8 cellular contexts compared by ENCODE assay signal in genomic region chr1:107963601-107964396, GRCh38. TPM values are rescaled to one million over a fixed set of nuclear protein-coding genes. Genes with fewer than 3 reads are reported as not detected.
DNase-seq lines count a peak whose midpoint lies in the region; ATAC-seq and TF ChIP-seq lines count a peak whose summit lies in the region.

No MANE protein-coding gene starts in this region.

- no peak for TF ChIP-seq CTCF in CD4-positive, alpha-beta T cell (IDR thresholded peaks at IDR 0.05)

- H3K4me1 Mint-ChIP-seq in CD4-positive, alpha-beta T cell (ENCODE audit: low read depth), result peaks cover 29% of the 10 kb centered on the region

- POLR2A ChIA-PET in CD4-positive, alpha-beta T cell (lab: Charles Lee), result interaction anchor here (0.6 to 1.8 kb wide), 16 partner anchors 30 to 681 kb away, joined by 3 to 7 read pairs (median 3); partner anchors contain the start of gene SLC25A24

- H3K4me3 Mint-ChIP-seq in CD4-positive, alpha-beta T cell, result peak overlapping the region; percentile 91

- CTCF ChIA-PET in CD4-positive, alpha-beta T cell (lab: Charles Lee), result interaction anchor here (0.6 to 1.3 kb wide), 3 partner anchors 14 to 182 kb away, joined by 3 to 4 read pairs (median 3); no protein-coding TSS in a partner anchor

- H3K27ac ChIP-seq in CD4-positive, alpha-beta T cell (ENCODE audit: low read depth, low read length), result peak overlapping the region; percentile 48

- H3K9me3 Mint-ChIP-seq in CD4-positive, alpha-beta T cell, result no peaks in the 10 kb centered on the region

- H3K9me3 ChIP-seq in CD4-positive, alpha-beta T cell (ENCODE audit: control insufficient read depth, low read length), result no peaks in the 10 kb centered on the region

- peak; percentile 64 for ATAC-seq in CD4-positive, alpha-beta T cell (ENCODE audit: poor library complexity)
- peak; percentile 88 for ATAC-seq in GM19452 (IDR thresholded peaks at IDR 0.05; ENCODE audit: unreplicated experiment)
- ATAC-seq in HG03521 (IDR thresholded peaks at IDR 0.05; ENCODE audit: unreplicated experiment), result peak; percentile 62
- ATAC-seq in activated CD4-positive, CD25-positive, alpha-beta regulatory T cell treated with anti-CD3 and anti-CD28 coated beads, Interleukin-2, amount 50 U/mL, for 24 hours, result peak; percentile 87 to 88

- H3K27me3 ChIP-seq in CD4-positive, alpha-beta T cell (ENCODE audit: control insufficient read depth, insufficient read depth, low read length), result no peaks in the 10 kb centered on the region

- peaks cover 15% of the 10 kb centered on the region for H3K36me3 Mint-ChIP-seq in CD4-positive, alpha-beta T cell (ENCODE audit: low read depth)

- H3K27ac Mint-ChIP-seq in CD4-positive, alpha-beta T cell, result peak overlapping the region; percentile 91

- peak in 7 of 10 experiments; percentile 10 to 46 (median 20) for DNase-seq in CD4-positive, alpha-beta T cell
- peak; percentile 17 for DNase-seq in effector CD4-positive, alpha-beta T cell
- DNase-seq in mesenteric fat pad (ENCODE audit: low spot score), result peak; percentile 88
- DNase-seq in stimulated activated naive CD4-positive, alpha-beta T cell treated with Interleukin-2 at 50 U/mL for 16 hours (lab: John Stamatoyannopoulos, UW), result peak; percentile 33
- DNase-seq in NCI-H187 treated with DMSO at 0.1 percent for 48 hours (lab: John Stamatoyannopoulos, UW), result no peak

- intact Hi-C loops in CD4-positive, alpha-beta T cell (cut with DNase I, micrococcal nuclease), result loop anchor here (1.0 to 5.0 kb wide), 3 partner anchors 115 to 177 kb away; no protein-coding TSS in a partner anchor

- H3K27me3 Mint-ChIP-seq in CD4-positive, alpha-beta T cell, result no peaks in the 10 kb centered on the region

RNA-seq across cellular contexts. Expression of gene VAV3, which starts 1.2 kb away (rescaled TPM):
- total RNA-seq in CD4-positive, alpha-beta T cell, result 1 to 10 TPM; 5.5 to 5.6 TPM
- 11.4 TPM for total RNA-seq in mesenteric fat pad
